27 cellular contexts compared by ENCODE assay signal in genomic region chr10:97456034-97456685, GRCh38. TPM values are rescaled to one million over a fixed set of nuclear protein-coding genes. Genes with fewer than 3 reads are reported as not detected.
DNase-seq lines count a peak whose midpoint lies in the region; ATAC-seq, FAIRE-seq and TF ChIP-seq lines count a peak whose summit lies in the region.
"Had no signal": no experiment of that assay in that cellular context is flagged by ENCODE, and none has a peak within 500 bp of the region (broad histone marks: within the 10 kb centered on the region; RNA-seq: fewer than 3 reads in every experiment).

No MANE protein-coding gene starts in this region.

- TF ChIP-seq EP300 in HepG2 (IDR thresholded peaks at IDR 0.05; ENCODE audit: low read depth in 2 of 2, low read length in 2 of 2): no peak
- TF ChIP-seq EP300 in HepG2 (CRISPR knock-in tag; IDR thresholded peaks at IDR 0.05; ENCODE audit: borderline replicate concordance): no peak

- ATAC-seq in HepG2 (no peak), right lobe of liver (no peak), T-helper 17 cell (no peak), thoracic aorta (ENCODE audit: insufficient number of reproducible peaks, low FRiP score, low read depth) (no peak), GM18498 (IDR thresholded peaks at IDR 0.05; ENCODE audit: unreplicated experiment) (no peak), GM18519 (IDR thresholded peaks at IDR 0.05; ENCODE audit: low FRiP score, unreplicated experiment) (no peak)
- ATAC-seq: GM12878, left lobe of liver, psoas muscle had no signal

- no peak overlapping the region for H3K4me2 ChIP-seq in HepG2 (ENCODE audit: low read depth, low read length)
- H3K4me2 ChIP-seq in mesendoderm (ENCODE audit: low read length): no peak overlapping the region

- DNase-seq in HepG2 (ENCODE audit: low spot score) (no peak), right lobe of liver (no peak), T-helper 17 cell (no peak), foreskin melanocyte (peak; percentile 59), thoracic aorta (ENCODE audit: low spot score) (no peak), mesendoderm (no peak)
- DNase-seq: activated CD4-positive, CD25-positive, alpha-beta regulatory T cell; activated CD8-positive, alpha-beta memory T cell treated with anti-CD3 and anti-CD28 coated beads for 24 hours; caudate nucleus; CD8-positive, alpha-beta memory T cell; DMS79; Kasumi-1; NCI-H1694 treated with DMSO at 0.1 percent for 48 hours; NCI-H526; psoas muscle; RPMI8226; small intestine; stimulated activated CD4-positive, alpha-beta T cell treated with anti-CD3 and anti-CD28 coated beads, Interleukin-2, amount 100 ng/mL, for 48 hours; stimulated activated naive CD4-positive, alpha-beta T cell treated with Interleukin-2 at 50 U/mL for 16 hours had no signal

- H4K5ac ChIP-seq in mesendoderm (ENCODE audit: low read length): no peak overlapping the region

- H3K27ac Mint-ChIP-seq in T-helper 17 cell: peak overlapping the region; percentile 70
- H3K27ac Mint-ChIP-seq: activated T-helper 1 cell treated with anti-CD3 and anti-CD28 coated beads, Interleukin-12 subunit alpha, Interleukin-12 subunit beta, Interleukin-2, Interleukin-4 antibody, amounts not matched to agents 30 ng/mL and 10 ng/mL and 1 ng/mL, durations not matched to agents 14 hours and 24 hours and 36 hours had no signal

- H2BK5ac ChIP-seq in mesendoderm (ENCODE audit: low read length): no peak overlapping the region

- POLR2A ChIA-PET in HepG2 (lab: Yijun Ruan, JAX): interaction anchor here (1.1 kb wide), 1 partner anchor 15 kb away, joined by 3 read pairs; no protein-coding TSS in a partner anchor

- H3K4me1 ChIP-seq in HepG2 (ENCODE audit: insufficient read depth, low read length) (no peaks in the 10 kb centered on the region), right lobe of liver (peaks cover 0 to 8% (median 4%) of the 10 kb centered on the region in 4 donors), thoracic aorta (ENCODE audit: control insufficient read depth in 1 of 2, low read depth in 2 of 2) (peaks cover 3 to 20% of the 10 kb centered on the region in 2 donors), mesendoderm (ENCODE audit: control insufficient read depth, low read depth, low read length) (no peaks in the 10 kb centered on the region)
- H3K4me1 ChIP-seq: psoas muscle had no signal

- H4K20me1 ChIP-seq in HepG2 (ENCODE audit: insufficient read depth, low read length): no peaks in the 10 kb centered on the region; the same call in 1 of the 2 replicates

- peaks cover 2% of the 10 kb centered on the region for H3K4me1 Mint-ChIP-seq in T-helper 17 cell
- H3K4me1 Mint-ChIP-seq: neural crest cell had no signal

- H3K4ac ChIP-seq in mesendoderm (ENCODE audit: low read depth, low read length): no peak overlapping the region

- H3K23ac ChIP-seq in mesendoderm (ENCODE audit: low read length): no peak overlapping the region

- intact Hi-C loops in HepG2 (cut with micrococcal nuclease; ENCODE audit: unreplicated experiment): no loop called here
- intact Hi-C loops in right lobe of liver (cut with DNase I): no loop called here

- H3K36me3 ChIP-seq in HepG2 (replicated peaks in 1 of 2; ENCODE audit: control insufficient read depth in 1 of 2, insufficient read depth in 2 of 2, low read length in 2 of 2) (peaks cover 46 to 93% of the 10 kb centered on the region in 2 experiments), right lobe of liver (peaks cover 0 to 58% (median 25%) of the 10 kb centered on the region in 4 donors), thoracic aorta (peaks cover 64% of the 10 kb centered on the region), mesendoderm (ENCODE audit: control insufficient read depth, insufficient read depth, low read length) (peaks cover 19% of the 10 kb centered on the region)

- TF ChIP-seq POLR2A in HepG2 (IDR thresholded peaks at IDR 0.05; ENCODE audit: insufficient read depth in 1 of 2, low read depth in 2 of 2, low read length in 2 of 2): no peak; a peak in 1 of 4 replicates
- TF ChIP-seq POLR2A in right lobe of liver (IDR thresholded peaks at IDR 0.05): no peak

- no peak for FAIRE-seq in HepG2 (lab: Jason Lieb, UNC)
- FAIRE-seq: GM12878, small intestine had no signal

- no peak overlapping the region for H3K27ac ChIP-seq in HepG2 (ENCODE audit: extremely low read length, insufficient read depth, low read length)
- H3K27ac ChIP-seq in right lobe of liver: no peak overlapping the region
- H3K27ac ChIP-seq in thoracic aorta: peak overlapping the region; percentile 28 to 37
- no peak overlapping the region for H3K27ac ChIP-seq in mesendoderm (ENCODE audit: low read depth, low read length)
- H3K27ac ChIP-seq: epithelial cell of prostate, psoas muscle, thyroid gland had no signal

- H3K27me3 ChIP-seq in HepG2 (ENCODE audit: control insufficient read depth in 1 of 2, insufficient read depth in 2 of 2, low read length in 2 of 2) (no peaks in the 10 kb centered on the region), right lobe of liver (no peaks in the 10 kb centered on the region), thoracic aorta (replicated peaks; ENCODE audit: insufficient read depth) (no peaks in the 10 kb centered on the region), mesendoderm (ENCODE audit: insufficient read depth, low read length, poor library complexity) (no peaks in the 10 kb centered on the region)
- H3K27me3 ChIP-seq: thyroid gland had no signal

- TF ChIP-seq CTCF in HepG2 (CRISPR knock-in tag; IDR thresholded peaks at IDR 0.05) (no peak), right lobe of liver (IDR thresholded peaks at IDR 0.05) (no peak), thoracic aorta (IDR thresholded peaks at IDR 0.05) (no peak)

- peaks cover 6% of the 10 kb centered on the region for H3K36me3 Mint-ChIP-seq in T-helper 17 cell (ENCODE audit: low read depth)

- no peak overlapping the region for H2AFZ ChIP-seq in HepG2 (ENCODE audit: low read length)

- in situ Hi-C loops in HepG2 (cut with HindIII; ENCODE audit: extremely low pct_ligation_motif_present, low pct_unique_long_range_greater_than_20kb): no loop called here

- no peak overlapping the region for H4K8ac ChIP-seq in mesendoderm (ENCODE audit: low read depth, low read length)

- H3K4me3 ChIP-seq in HepG2 (replicated peaks in 1 of 3; ENCODE audit: insufficient read depth in 1 of 3, low read depth in 2 of 3, low read length in 3 of 3) (no peak overlapping the region), right lobe of liver (no peak overlapping the region), thoracic aorta (no peak overlapping the region), mesendoderm (ENCODE audit: low read length) (no peak overlapping the region)
- H3K4me3 ChIP-seq: GM12878, psoas muscle, thyroid gland had no signal

- no peak overlapping the region for H2BK15ac ChIP-seq in mesendoderm (replicated peaks; ENCODE audit: low read depth)

- TF ChIP-seq RAD21 in HepG2 (CRISPR knock-in tag; IDR thresholded peaks at IDR 0.05): no peak

- 97% methylated on average over 5 of the region's 5 CpGs for WGBS in HepG2 (ENCODE audit: low lambda C conversion rate)
- WGBS in right lobe of liver (ENCODE audit: insufficient coverage, low coverage, low lambda C conversion rate, missing lambda C conversion rate): 67% methylated on average over 5 of the region's 5 CpGs
- no CpG with 5 or more reads among the region's 5 CpGs for WGBS in mesendoderm (ENCODE audit: extremely low coverage, insufficient coverage, low lambda C conversion rate)

- no TSS peak for BruUV-seq in HepG2 (replicated peaks; lab: Mats Ljungman, UMichigan)

- no peaks in the 10 kb centered on the region for H3K27me3 Mint-ChIP-seq in T-helper 17 cell
- H3K27me3 Mint-ChIP-seq: CD8-positive, alpha-beta memory T cell had no signal

- H3K4me3 Mint-ChIP-seq in T-helper 17 cell: no peak overlapping the region
- H3K4me3 Mint-ChIP-seq: activated T-helper 1 cell treated with anti-CD3 and anti-CD28 coated beads, Interleukin-12 subunit alpha, Interleukin-12 subunit beta, Interleukin-2, Interleukin-4 antibody, amounts not matched to agents 30 ng/mL and 10 ng/mL and 1 ng/mL, durations not matched to agents 14 hours and 24 hours and 36 hours; CD8-positive, alpha-beta memory T cell; neural crest cell had no signal

- H2BK120ac ChIP-seq in mesendoderm (ENCODE audit: low read depth, low read length): no peak overlapping the region

- no peak overlapping the region for H3K56ac ChIP-seq in mesendoderm (ENCODE audit: low read length)

- CTCF ChIA-PET in HepG2 (lab: Yijun Ruan, JAX; ENCODE audit: low intra/inter-chr PET ratio, low total read pairs): no interaction called here

- H3K9me3 ChIP-seq in HepG2 (ENCODE audit: low read length) (no peaks in the 10 kb centered on the region), right lobe of liver (no peaks in the 10 kb centered on the region), T-helper 17 cell (ENCODE audit: control insufficient read depth, low read length, poor library complexity, severe bottlenecking) (no peaks in the 10 kb centered on the region), thoracic aorta (no peaks in the 10 kb centered on the region)
- H3K9me3 ChIP-seq: psoas muscle, thyroid gland had no signal

- H3K18ac ChIP-seq in mesendoderm (ENCODE audit: low read length): no peak overlapping the region

- no peak overlapping the region for H2AK5ac ChIP-seq in mesendoderm (ENCODE audit: low read length)

- H3K79me2 ChIP-seq in HepG2 (ENCODE audit: insufficient read depth, low read length) (no peaks in the 10 kb centered on the region), mesendoderm (ENCODE audit: control insufficient read depth, insufficient read depth, low read length) (no peaks in the 10 kb centered on the region)

- no peak overlapping the region for H3K9ac ChIP-seq in HepG2 (ENCODE audit: insufficient read depth, low read depth, low read length)
- H3K9ac ChIP-seq in mesendoderm (ENCODE audit: low read length): no peak overlapping the region

- H3K79me1 ChIP-seq in mesendoderm (ENCODE audit: low read length): peaks cover 6% of the 10 kb centered on the region

RNA-seq across cellular contexts. Expression of gene ZDHHC16, which starts 10.2 kb away (rescaled TPM):
- 30.2 and 41.8 TPM in 2 replicates for total RNA-seq in HepG2 (2016; rRNA removed; fragmentation: Illumina TruSeq; extraction: Trizol)
- 84.0 and 92.7 TPM in 2 replicates for total RNA-seq in HepG2 (2016; cell fraction: cytosol; rRNA removed; fragmentation: Illumina TruSeq; extraction: Trizol; ENCODE audit: low read depth)
- total RNA-seq in HepG2 (2016; cell fraction: insoluble cytoplasmic fraction; rRNA removed; fragmentation: Illumina TruSeq; extraction: Trizol): 25.9 and 43.5 TPM in 2 replicates
- 104 and 115 TPM in 2 replicates for total RNA-seq in HepG2 (2016; cell fraction: membrane; rRNA removed; fragmentation: Illumina TruSeq; extraction: Trizol)
- total RNA-seq in HepG2 (2016; cell fraction: nucleus; rRNA removed; fragmentation: Illumina TruSeq; extraction: Trizol): 30.7 and 33.0 TPM in 2 replicates
- polyA plus RNA-seq in HepG2 (2011; rRNA removed): 40.8 and 49.4 TPM in 2 replicates
- 50.8 and 52.5 TPM in 2 replicates for polyA plus RNA-seq in HepG2 (2011; cell fraction: cytosol; rRNA removed)
- polyA plus RNA-seq in HepG2 (2011; cell fraction: nucleus; rRNA removed): 59.0 and 60.8 TPM in 2 replicates
- polyA plus RNA-seq in HepG2 (2012): 15.7 and 18.2 TPM in 2 replicates
- 102 and 121 TPM in 2 replicates for polyA plus RNA-seq in HepG2 (2016; cell fraction: cytosol; fragmentation: Illumina TruSeq; extraction: Trizol; ENCODE audit: low read depth)
- 34.1 and 41.4 TPM in 2 replicates for polyA plus RNA-seq in HepG2 (2016; cell fraction: insoluble cytoplasmic fraction; fragmentation: Illumina TruSeq; extraction: Trizol; ENCODE audit: low read depth)
- 122 and 132 TPM in 2 replicates for polyA plus RNA-seq in HepG2 (2016; cell fraction: membrane; fragmentation: Illumina TruSeq; extraction: Trizol; ENCODE audit: low read depth)
- 55.7 and 56.8 TPM in 2 replicates for polyA plus RNA-seq in HepG2 (2016; cell fraction: nucleus; fragmentation: Illumina TruSeq; extraction: Trizol; ENCODE audit: insufficient read depth, low read depth)
- 142 and 286 TPM in 2 replicates for polyA minus RNA-seq in HepG2 (2011; rRNA and poly(A)+ RNA removed; ENCODE audit: low replicate concordance)
- 20.4 TPM in 2 replicates for polyA minus RNA-seq in HepG2 (2011; cell fraction: cytosol; rRNA and poly(A)+ RNA removed)
- polyA minus RNA-seq in HepG2 (2011; cell fraction: nucleus; rRNA and poly(A)+ RNA removed): 33.9 and 35.7 TPM in 2 replicates
- total RNA-seq in right lobe of liver: 10 to 100 TPM; 15.8 to 27.0 (median 22.8) TPM
- 10 to 100 TPM; 14.9 to 15.3 TPM for total RNA-seq in T-helper 17 cell
- total RNA-seq in thoracic aorta: 10 to 100 TPM; 23.4 to 31.7 TPM
- polyA plus RNA-seq in mesendoderm (2013, experiment 1 of 2): 42.5 TPM
- polyA plus RNA-seq in mesendoderm (2013, experiment 2 of 2): 41.6 TPM

RNA-seq across cellular contexts. Expression of gene EXOSC1, which starts 10.4 kb away (rescaled TPM):
- total RNA-seq in HepG2 (2016; rRNA removed; fragmentation: Illumina TruSeq; extraction: Trizol) (39.9 and 47.6 TPM in 2 replicates), right lobe of liver (10 to 100 TPM in 5 of 6 experiments, 1 to 10 TPM in 1; 9.2 to 19.1 (median 11.8) TPM), T-helper 17 cell (10 to 100 TPM; 32.0 to 38.6 TPM), thoracic aorta (10 to 100 TPM; 23.4 to 38.0 TPM)
- 23.7 and 27.6 TPM in 2 replicates for total RNA-seq in HepG2 (2016; cell fraction: cytosol; rRNA removed; fragmentation: Illumina TruSeq; extraction: Trizol; ENCODE audit: low read depth)
- total RNA-seq in HepG2 (2016; cell fraction: insoluble cytoplasmic fraction; rRNA removed; fragmentation: Illumina TruSeq; extraction: Trizol): 37.7 and 48.0 TPM in 2 replicates
- total RNA-seq in HepG2 (2016; cell fraction: membrane; rRNA removed; fragmentation: Illumina TruSeq; extraction: Trizol): 24.0 and 25.8 TPM in 2 replicates
- total RNA-seq in HepG2 (2016; cell fraction: nucleus; rRNA removed; fragmentation: Illumina TruSeq; extraction: Trizol): 16.9 and 23.2 TPM in 2 replicates
- 36.3 and 38.0 TPM in 2 replicates for polyA plus RNA-seq in HepG2 (2011; rRNA removed)
- polyA plus RNA-seq in HepG2 (2011; cell fraction: cytosol; rRNA removed): 37.5 and 37.9 TPM in 2 replicates
- polyA plus RNA-seq in HepG2 (2011; cell fraction: nucleus; rRNA removed): 14.0 and 17.7 TPM in 2 replicates
- polyA plus RNA-seq in HepG2 (2012): 31.8 and 32.0 TPM in 2 replicates
- polyA plus RNA-seq in HepG2 (2016; cell fraction: cytosol; fragmentation: Illumina TruSeq; extraction: Trizol; ENCODE audit: low read depth): 21.2 and 21.7 TPM in 2 replicates
- polyA plus RNA-seq in HepG2 (2016; cell fraction: insoluble cytoplasmic fraction; fragmentation: Illumina TruSeq; extraction: Trizol; ENCODE audit: low read depth): 59.8 and 61.6 TPM in 2 replicates
- 21.5 and 23.2 TPM in 2 replicates for polyA plus RNA-seq in HepG2 (2016; cell fraction: membrane; fragmentation: Illumina TruSeq; extraction: Trizol; ENCODE audit: low read depth)
- 37.6 TPM in 2 replicates for polyA plus RNA-seq in HepG2 (2016; cell fraction: nucleus; fragmentation: Illumina TruSeq; extraction: Trizol; ENCODE audit: insufficient read depth, low read depth)
- polyA minus RNA-seq in HepG2 (2011; rRNA and poly(A)+ RNA removed; ENCODE audit: low replicate concordance): 34.4 and 67.4 TPM in 2 replicates
- polyA minus RNA-seq in HepG2 (2011; cell fraction: cytosol; rRNA and poly(A)+ RNA removed): 7.6 and 7.7 TPM in 2 replicates
- 10.6 and 14.4 TPM in 2 replicates for polyA minus RNA-seq in HepG2 (2011; cell fraction: nucleus; rRNA and poly(A)+ RNA removed)
- 87.4 TPM for polyA plus RNA-seq in mesendoderm (2013, experiment 1 of 2)
- 87.3 TPM for polyA plus RNA-seq in mesendoderm (2013, experiment 2 of 2)

RNA-seq across cellular contexts. Expression of gene PGAM1, which starts 30.2 kb away (rescaled TPM):
- total RNA-seq in HepG2 (2016; rRNA removed; fragmentation: Illumina TruSeq; extraction: Trizol) (354 and 442 TPM in 2 replicates), right lobe of liver (100 to 1,000 TPM; 100 to 228 (median 162) TPM), T-helper 17 cell (100 to 1,000 TPM in 1 of 2 donors, 10 to 100 TPM in 1; 88.6 to 101 TPM), thoracic aorta (100 to 1,000 TPM; 199 to 231 TPM)
- total RNA-seq in HepG2 (2016; cell fraction: cytosol; rRNA removed; fragmentation: Illumina TruSeq; extraction: Trizol; ENCODE audit: low read depth): 44.3 and 47.0 TPM in 2 replicates
- 352 and 439 TPM in 2 replicates for total RNA-seq in HepG2 (2016; cell fraction: insoluble cytoplasmic fraction; rRNA removed; fragmentation: Illumina TruSeq; extraction: Trizol)
- 128 and 141 TPM in 2 replicates for total RNA-seq in HepG2 (2016; cell fraction: membrane; rRNA removed; fragmentation: Illumina TruSeq; extraction: Trizol)
- total RNA-seq in HepG2 (2016; cell fraction: nucleus; rRNA removed; fragmentation: Illumina TruSeq; extraction: Trizol): 126 and 144 TPM in 2 replicates
- 403 and 483 TPM in 2 replicates for polyA plus RNA-seq in HepG2 (2011; rRNA removed)
- 471 and 548 TPM in 2 replicates for polyA plus RNA-seq in HepG2 (2011; cell fraction: cytosol; rRNA removed)
- polyA plus RNA-seq in HepG2 (2011; cell fraction: nucleus; rRNA removed): 110 and 124 TPM in 2 replicates
- polyA plus RNA-seq in HepG2 (2012): 318 and 342 TPM in 2 replicates
- 50.9 and 54.4 TPM in 2 replicates for polyA plus RNA-seq in HepG2 (2016; cell fraction: cytosol; fragmentation: Illumina TruSeq; extraction: Trizol; ENCODE audit: low read depth)
- polyA plus RNA-seq in HepG2 (2016; cell fraction: insoluble cytoplasmic fraction; fragmentation: Illumina TruSeq; extraction: Trizol; ENCODE audit: low read depth): 474 and 488 TPM in 2 replicates
- 112 and 113 TPM in 2 replicates for polyA plus RNA-seq in HepG2 (2016; cell fraction: membrane; fragmentation: Illumina TruSeq; extraction: Trizol; ENCODE audit: low read depth)
- polyA plus RNA-seq in HepG2 (2016; cell fraction: nucleus; fragmentation: Illumina TruSeq; extraction: Trizol; ENCODE audit: insufficient read depth, low read depth): 181 and 193 TPM in 2 replicates
- 592 and 624 TPM in 2 replicates for polyA minus RNA-seq in HepG2 (2011; rRNA and poly(A)+ RNA removed; ENCODE audit: low replicate concordance)
- polyA minus RNA-seq in HepG2 (2011; cell fraction: cytosol; rRNA and poly(A)+ RNA removed): 212 and 243 TPM in 2 replicates
- 56.7 and 63.2 TPM in 2 replicates for polyA minus RNA-seq in HepG2 (2011; cell fraction: nucleus; rRNA and poly(A)+ RNA removed)
- polyA plus RNA-seq in mesendoderm (2013, experiment 1 of 2): 582 TPM
- 593 TPM for polyA plus RNA-seq in mesendoderm (2013, experiment 2 of 2)

RNA-seq across cellular contexts. Expression of gene MMS19, which starts 42.1 kb away (rescaled TPM):
- total RNA-seq in HepG2 (2016; rRNA removed; fragmentation: Illumina TruSeq; extraction: Trizol) (76.4 and 95.9 TPM in 2 replicates), right lobe of liver (10 to 100 TPM; 18.7 to 40.7 (median 20.3) TPM), T-helper 17 cell (10 to 100 TPM; 60.1 to 71.2 TPM), thoracic aorta (100 to 1,000 TPM in 1 of 2 donors, 10 to 100 TPM in 1; 46.8 to 108 TPM)
- 27.5 and 31.1 TPM in 2 replicates for total RNA-seq in HepG2 (2016; cell fraction: cytosol; rRNA removed; fragmentation: Illumina TruSeq; extraction: Trizol; ENCODE audit: low read depth)
- total RNA-seq in HepG2 (2016; cell fraction: insoluble cytoplasmic fraction; rRNA removed; fragmentation: Illumina TruSeq; extraction: Trizol): 79.3 and 88.8 TPM in 2 replicates
- 38.8 and 43.6 TPM in 2 replicates for total RNA-seq in HepG2 (2016; cell fraction: membrane; rRNA removed; fragmentation: Illumina TruSeq; extraction: Trizol)
- total RNA-seq in HepG2 (2016; cell fraction: nucleus; rRNA removed; fragmentation: Illumina TruSeq; extraction: Trizol): 62.7 and 83.1 TPM in 2 replicates
- 106 and 107 TPM in 2 replicates for polyA plus RNA-seq in HepG2 (2011; rRNA removed)
- 89.6 and 111 TPM in 2 replicates for polyA plus RNA-seq in HepG2 (2011; cell fraction: cytosol; rRNA removed)
- 266 and 333 TPM in 2 replicates for polyA plus RNA-seq in HepG2 (2011; cell fraction: nucleus; rRNA removed)
- polyA plus RNA-seq in HepG2 (2012): 58.1 and 64.4 TPM in 2 replicates
- polyA plus RNA-seq in HepG2 (2016; cell fraction: cytosol; fragmentation: Illumina TruSeq; extraction: Trizol; ENCODE audit: low read depth): 12.2 and 14.0 TPM in 2 replicates
- 75.8 and 88.6 TPM in 2 replicates for polyA plus RNA-seq in HepG2 (2016; cell fraction: insoluble cytoplasmic fraction; fragmentation: Illumina TruSeq; extraction: Trizol; ENCODE audit: low read depth)
- polyA plus RNA-seq in HepG2 (2016; cell fraction: membrane; fragmentation: Illumina TruSeq; extraction: Trizol; ENCODE audit: low read depth): 26.7 and 29.6 TPM in 2 replicates
- 128 and 129 TPM in 2 replicates for polyA plus RNA-seq in HepG2 (2016; cell fraction: nucleus; fragmentation: Illumina TruSeq; extraction: Trizol; ENCODE audit: insufficient read depth, low read depth)
- 188 and 392 TPM in 2 replicates for polyA minus RNA-seq in HepG2 (2011; rRNA and poly(A)+ RNA removed; ENCODE audit: low replicate concordance)
- 76.6 and 90.0 TPM in 2 replicates for polyA minus RNA-seq in HepG2 (2011; cell fraction: cytosol; rRNA and poly(A)+ RNA removed)
- polyA minus RNA-seq in HepG2 (2011; cell fraction: nucleus; rRNA and poly(A)+ RNA removed): 109 and 123 TPM in 2 replicates
- polyA plus RNA-seq in mesendoderm (2013, experiment 1 of 2): 109 TPM
- 111 TPM for polyA plus RNA-seq in mesendoderm (2013, experiment 2 of 2)

RNA-seq across cellular contexts. Expression of gene UBTD1, which starts 42.6 kb away (rescaled TPM):
- 5.8 and 7.9 TPM in 2 replicates for total RNA-seq in HepG2 (2016; rRNA removed; fragmentation: Illumina TruSeq; extraction: Trizol)
- 9.2 and 11.9 TPM in 2 replicates for total RNA-seq in HepG2 (2016; cell fraction: cytosol; rRNA removed; fragmentation: Illumina TruSeq; extraction: Trizol; ENCODE audit: low read depth)
- total RNA-seq in HepG2 (2016; cell fraction: insoluble cytoplasmic fraction; rRNA removed; fragmentation: Illumina TruSeq; extraction: Trizol): 6.4 and 7.1 TPM in 2 replicates
- total RNA-seq in HepG2 (2016; cell fraction: membrane; rRNA removed; fragmentation: Illumina TruSeq; extraction: Trizol): 14.8 and 18.5 TPM in 2 replicates
- 2.4 and 3.1 TPM in 2 replicates for total RNA-seq in HepG2 (2016; cell fraction: nucleus; rRNA removed; fragmentation: Illumina TruSeq; extraction: Trizol)
- polyA plus RNA-seq in HepG2 (2011; rRNA removed): 10.0 and 11.4 TPM in 2 replicates
- 9.4 and 14.7 TPM in 2 replicates for polyA plus RNA-seq in HepG2 (2011; cell fraction: cytosol; rRNA removed)
- 8.0 and 8.7 TPM in 2 replicates for polyA plus RNA-seq in HepG2 (2011; cell fraction: nucleus; rRNA removed)
- polyA plus RNA-seq in HepG2 (2012): 3.0 and 5.7 TPM in 2 replicates
- polyA plus RNA-seq in HepG2 (2016; cell fraction: cytosol; fragmentation: Illumina TruSeq; extraction: Trizol; ENCODE audit: low read depth): 15.7 and 20.7 TPM in 2 replicates
- 7.6 and 9.1 TPM in 2 replicates for polyA plus RNA-seq in HepG2 (2016; cell fraction: insoluble cytoplasmic fraction; fragmentation: Illumina TruSeq; extraction: Trizol; ENCODE audit: low read depth)
- polyA plus RNA-seq in HepG2 (2016; cell fraction: membrane; fragmentation: Illumina TruSeq; extraction: Trizol; ENCODE audit: low read depth): 18.5 and 20.4 TPM in 2 replicates
- polyA plus RNA-seq in HepG2 (2016; cell fraction: nucleus; fragmentation: Illumina TruSeq; extraction: Trizol; ENCODE audit: insufficient read depth, low read depth): 7.0 and 8.0 TPM in 2 replicates
- polyA minus RNA-seq in HepG2 (2011; rRNA and poly(A)+ RNA removed; ENCODE audit: low replicate concordance): 3.1 and 12.1 TPM in 2 replicates
- polyA minus RNA-seq in HepG2 (2011; cell fraction: cytosol; rRNA and poly(A)+ RNA removed): 5.4 and 6.2 TPM in 2 replicates
- 1.4 and 1.5 TPM in 2 replicates for polyA minus RNA-seq in HepG2 (2011; cell fraction: nucleus; rRNA and poly(A)+ RNA removed)
- total RNA-seq in right lobe of liver: 1 to 10 TPM; 5.4 to 8.8 (median 7.0) TPM
- 1 to 10 TPM; 1.1 to 1.4 TPM for total RNA-seq in T-helper 17 cell
- 10 to 100 TPM; 10.2 to 20.4 TPM for total RNA-seq in thoracic aorta
- polyA plus RNA-seq in mesendoderm (2013, experiment 1 of 2): 14.0 TPM
- polyA plus RNA-seq in mesendoderm (2013, experiment 2 of 2): 13.9 TPM

Comparison
In these comparisons a context has a peak if more than half of its experiments do, and no peak if none do; other contexts are left out.
1. H3K27ac ChIP-seq: peak in thoracic aorta (2 of 2); none in HepG2 (single experiment), right lobe of liver (0 of 3) and mesendoderm (single experiment).